Comparison of ENCODE assay signal across 8 cellular contexts in genomic region chr1:151472852-151473731, GRCh38. TPM values are rescaled to one million over a fixed set of nuclear protein-coding genes. Genes with fewer than 3 reads are reported as not detected.
DNase-seq lines count a peak whose midpoint lies in the region; ATAC-seq and TF ChIP-seq lines count a peak whose summit lies in the region.

No MANE protein-coding gene starts in this region.

- H3K4me3 ChIP-seq in DOHH2 (ENCODE audit: low read length) = peak overlapping the region; percentile 12
- H3K4me3 ChIP-seq in adipocyte (ENCODE audit: low read length) = peak overlapping the region; percentile 78
- peak overlapping the region; percentile 74 for H3K4me3 ChIP-seq in ovary

- H3K9me2 ChIP-seq in DOHH2 (replicated peaks; ENCODE audit: control insufficient read depth, low read length) = no peaks in the 10 kb centered on the region

- 3 to 5% (median 3%) methylated on average over 36 of the region's 36 CpGs for WGBS in ovary, 3 donors

- no peaks in the 10 kb centered on the region for H3K36me3 ChIP-seq in DOHH2 (ENCODE audit: control insufficient read depth, low read length)
- H3K36me3 ChIP-seq in adipocyte (ENCODE audit: control insufficient read depth, insufficient read depth, low read length, severe bottlenecking) = no peaks in the 10 kb centered on the region
- H3K36me3 ChIP-seq in ovary = no peaks in the 10 kb centered on the region

- no peak for TF ChIP-seq POLR2A in ovary (IDR thresholded peaks at IDR 0.05)

- no peak overlapping the region for H3K27ac ChIP-seq in DOHH2 (ENCODE audit: low read depth, low read length)
- peak overlapping the region in 1 of 2 donors; percentile 27 for H3K27ac ChIP-seq in ovary

- DNase-seq in NCI-H345 treated with DMSO at 0.1 percent for 48 hours (lab: John Stamatoyannopoulos, UW; ENCODE audit: unreplicated experiment) (peak; percentile 27), adipocyte (ENCODE audit: low read depth) (peak; percentile 78), left cardiac atrium (peak; percentile 56), ovary (peak; percentile 56 to 73 (median 64)), cortex of kidney (lab: John Stamatoyannopoulos, UW) (no peak), amniotic stem cell (lab: John Stamatoyannopoulos, UW) (no peak), GF-D8 (lab: John Stamatoyannopoulos, UW) (no peak)

- H3K27me3 ChIP-seq in DOHH2 (ENCODE audit: control insufficient read depth, low read length) (no peaks in the 10 kb centered on the region), adipocyte (replicated peaks; ENCODE audit: control insufficient read depth, insufficient read depth, low read length) (no peaks in the 10 kb centered on the region), ovary (no peaks in the 10 kb centered on the region)

- no peaks in the 10 kb centered on the region for H3K79me2 ChIP-seq in DOHH2 (ENCODE audit: control insufficient read depth, low read length)

- intact Hi-C loops in left cardiac atrium (cut with DNase I) = no loop called here
- intact Hi-C loops in ovary (cut with DNase I) = loop anchor here in 1 of 4 donors (2.0 kb wide), 1 partner anchor 14 kb away; the partner anchor contains the start of gene POGZ

- H4K20me1 ChIP-seq in DOHH2 (ENCODE audit: control insufficient read depth, insufficient read depth, low read depth, low read length) = no peaks in the 10 kb centered on the region

- no peak for TF ChIP-seq CTCF in DOHH2 (IDR thresholded peaks at IDR 0.05; ENCODE audit: low read depth, low read length, poor library complexity, severe bottlenecking)
- TF ChIP-seq CTCF in ovary (IDR thresholded peaks at IDR 0.05) = no peak

- TF ChIP-seq EP300 in ovary (IDR thresholded peaks at IDR 0.05) = no peak

- H3K4me1 ChIP-seq in DOHH2 (ENCODE audit: control insufficient read depth, low read length) (no peaks in the 10 kb centered on the region), adipocyte (ENCODE audit: control insufficient read depth, insufficient read depth, low read length) (peaks cover 4% of the 10 kb centered on the region), ovary (ENCODE audit: insufficient read depth) (no peaks in the 10 kb centered on the region)

- ATAC-seq in left cardiac atrium = peak; percentile 90 to 91

- H3K9me3 ChIP-seq in DOHH2 (ENCODE audit: control insufficient read depth, insufficient read depth, low read length) = no peaks in the 10 kb centered on the region
- no peaks in the 10 kb centered on the region for H3K9me3 ChIP-seq in adipocyte (ENCODE audit: control insufficient read depth, low read length)
- no peaks in the 10 kb centered on the region for H3K9me3 ChIP-seq in ovary

- no peaks in the 10 kb centered on the region for H3F3A ChIP-seq in DOHH2 (ENCODE audit: control insufficient read depth, insufficient read depth)

- H3K4me2 ChIP-seq in DOHH2 (ENCODE audit: low read length) = peak overlapping the region; percentile 14; the same call in 1 of the 2 replicates

- peak overlapping the region; percentile 79 for H3K9ac ChIP-seq in adipocyte (ENCODE audit: low read length)

RNA-seq across cellular contexts. Expression of gene POGZ, which starts 13.8 kb away (rescaled TPM):
- total RNA-seq in left cardiac atrium = 10 to 100 TPM; 46.6 to 47.1 TPM
- 100 to 1,000 TPM in 5 of 7 donors, 10 to 100 TPM in 2; 54.8 to 151 (median 104) TPM for total RNA-seq in ovary
- 100 to 1,000 TPM in 1 of 2 donors, 10 to 100 TPM in 1; 34.6 to 110 TPM for polyA plus RNA-seq in ovary

RNA-seq across cellular contexts. Expression of gene CGN, which starts 38.1 kb away (rescaled TPM):
- total RNA-seq in left cardiac atrium (1 to 10 TPM; 2.0 to 2.7 TPM), ovary (10 to 100 TPM in 1 of 7 donors, 1 to 10 TPM in 6; 3.2 to 26.8 (median 5.3) TPM)
- 1 to 10 TPM; 1.0 to 4.3 TPM for polyA plus RNA-seq in ovary

Comparison
In these comparisons a context has a peak if more than half of its experiments do, and no peak if none do; other contexts are left out.
1. H3K4me3 ChIP-seq: peak in every context shown above with its lines; median percentile 78 in adipocyte; 74 in ovary; 12 in DOHH2.
2. DNase-seq: peak in NCI-H345 treated with DMSO at 0.1 percent for 48 hours (single experiment), adipocyte (single experiment), left cardiac atrium (single experiment) and ovary (5 of 5); none in cortex of kidney (single experiment), amniotic stem cell (single experiment) and GF-D8 (single experiment).